20 cellular contexts compared by ENCODE assay signal in the genomic region with DNA sequence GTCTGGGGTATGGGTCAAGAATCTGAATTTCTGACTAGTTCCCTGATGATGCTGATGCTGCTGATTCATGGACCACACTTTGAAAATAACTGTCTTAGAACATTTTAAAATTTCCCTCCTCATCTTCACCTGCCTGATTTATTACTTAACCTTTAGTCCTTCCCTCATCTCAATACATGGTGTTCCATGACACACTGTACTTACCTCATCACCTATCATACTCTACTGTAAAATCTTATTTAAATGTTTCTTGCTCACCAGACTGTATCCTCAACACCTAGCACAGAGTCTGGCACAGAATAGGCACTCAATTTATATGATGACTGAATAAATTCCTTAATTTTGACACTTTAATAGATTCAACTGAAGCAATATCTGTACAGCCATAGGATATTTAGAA.
DNase-seq lines count a peak whose midpoint lies in the region; ATAC-seq, FAIRE-seq and TF ChIP-seq lines count a peak whose summit lies in the region.
"Had no signal": no experiment of that assay in that cellular context is flagged by ENCODE, and none has a peak within 500 bp of the region (broad histone marks: within the 10 kb centered on the region; RNA-seq: fewer than 3 reads in every experiment).

No MANE protein-coding gene starts in this region.

- DNase-seq in activated T-cell treated with anti-CD3 and anti-CD28 coated beads, Interleukin-2, amount 50 U/mL, for 72 hours: no peak
- DNase-seq in activated T-cell treated with anti-CD3 and anti-CD28 coated beads, Interleukin-2, amount 50 U/mL, for 48 hours: no peak
- DNase-seq in Calu3 (no peak), foreskin keratinocyte (no peak), small intestine (no peak)
- DNase-seq: ACHN; BE2C; C1 segment of cervical spinal cord; CD4-positive, CD25-positive, alpha-beta regulatory T cell; CD8-positive, alpha-beta memory T cell; COR-L47 had no signal

- H3K27ac Mint-ChIP-seq in activated T-cell treated with anti-CD3 and anti-CD28 coated beads, Interleukin-2, amount 50 U/mL, for 72 hours: no peak overlapping the region
- H3K27ac Mint-ChIP-seq in Calu3 (ENCODE audit: unreplicated experiment): peak overlapping the region; percentile 3

- H3K9me3 Mint-ChIP-seq in activated T-cell treated with anti-CD3 and anti-CD28 coated beads, Interleukin-2, amount 50 U/mL, for 72 hours: peaks cover 2 to 7% of the 10 kb centered on the region in 2 donors
- H3K9me3 Mint-ChIP-seq in Calu3 (ENCODE audit: low read depth, unreplicated experiment): peaks cover 12% of the 10 kb centered on the region

- H3K4me3 Mint-ChIP-seq in activated T-cell treated with anti-CD3 and anti-CD28 coated beads, Interleukin-2, amount 50 U/mL, for 72 hours: no peak overlapping the region
- H3K4me3 Mint-ChIP-seq in Calu3 (ENCODE audit: low read depth, unreplicated experiment): no peak overlapping the region
- H3K4me3 Mint-ChIP-seq: CD8-positive, alpha-beta memory T cell had no signal

- H3K4me1 ChIP-seq in foreskin keratinocyte (peaks cover 20% of the 10 kb centered on the region), small intestine (ENCODE audit: control insufficient read depth in 2 of 2, insufficient read depth in 1 of 2, low read depth in 1 of 2, low read length in 1 of 2) (no peaks in the 10 kb centered on the region)
- H3K4me1 ChIP-seq: BE2C had no signal

- H3K9me3 ChIP-seq in small intestine (ENCODE audit: control insufficient read depth, low read depth): peaks cover 2% of the 10 kb centered on the region
- H3K9me3 ChIP-seq: BE2C, HAP-1 had no signal

- H3K27me3 ChIP-seq in foreskin keratinocyte (no peaks in the 10 kb centered on the region), small intestine (ENCODE audit: control insufficient read depth in 2 of 2, insufficient read depth in 2 of 2, low read length in 2 of 2) (no peaks in the 10 kb centered on the region)
- H3K27me3 ChIP-seq: BE2C had no signal

- CTCF ChIA-PET in Calu3 (lab: Charles Lee): no interaction called here

- H3K36me3 Mint-ChIP-seq in activated T-cell treated with anti-CD3 and anti-CD28 coated beads, Interleukin-2, amount 50 U/mL, for 72 hours (ENCODE audit: insufficient read depth in 2 of 2): peaks cover 0 to 4% of the 10 kb centered on the region in 2 donors
- H3K36me3 Mint-ChIP-seq in Calu3 (ENCODE audit: insufficient read depth, unreplicated experiment): peaks cover 20% of the 10 kb centered on the region

- no peaks in the 10 kb centered on the region for H3K36me3 ChIP-seq in small intestine (ENCODE audit: control insufficient read depth in 2 of 2, insufficient read depth in 2 of 2, low read length in 2 of 2)
- H3K36me3 ChIP-seq: BE2C, HAP-1 had no signal

- H3K27me3 Mint-ChIP-seq in activated T-cell treated with anti-CD3 and anti-CD28 coated beads, Interleukin-2, amount 50 U/mL, for 72 hours (ENCODE audit: low read depth): no peaks in the 10 kb centered on the region
- no peaks in the 10 kb centered on the region for H3K27me3 Mint-ChIP-seq in Calu3 (ENCODE audit: unreplicated experiment)

- no peak overlapping the region for H3K27ac ChIP-seq in foreskin keratinocyte
- H3K27ac ChIP-seq in small intestine (ENCODE audit: low read depth in 1 of 2, low read length in 1 of 2): no peak overlapping the region
- H3K27ac ChIP-seq: HL-60 had no signal

- H3K4me3 ChIP-seq in small intestine (ENCODE audit: low read depth in 1 of 2, low read length in 2 of 2): no peak overlapping the region
- H3K4me3 ChIP-seq: HAP-1 had no signal

- peak; percentile 11 to 39 for ATAC-seq in activated T-cell treated with anti-CD3 and anti-CD28 coated beads, Interleukin-2, amount 50 U/mL, for 72 hours (replicated peaks in 1 of 2)
- ATAC-seq in foreskin keratinocyte: peak; percentile 41
- ATAC-seq in HG02884 (IDR thresholded peaks at IDR 0.05; ENCODE audit: unreplicated experiment): no peak
- ATAC-seq in HG02642 (IDR thresholded peaks at IDR 0.05; ENCODE audit: poor library complexity, unreplicated experiment): no peak

- intact Hi-C loops in Calu3 (cut with micrococcal nuclease; ENCODE audit: unreplicated experiment): no loop called here

- TF ChIP-seq CTCF in Calu3 (IDR thresholded peaks at IDR 0.05; ENCODE audit: unreplicated experiment): no peak
- TF ChIP-seq CTCF in foreskin keratinocyte (conservative IDR thresholded peaks at IDR 0.05): no peak

- no TSS peak for BruUV-seq in Calu3 (replicated peaks; lab: Mats Ljungman, UMichigan)

- no peak for FAIRE-seq in small intestine (lab: Jason Lieb, UNC)
- FAIRE-seq: D721Med, G401.6, GM12891, GM19239, H1 had no signal

- H3K4me1 Mint-ChIP-seq in activated T-cell treated with anti-CD3 and anti-CD28 coated beads, Interleukin-2, amount 50 U/mL, for 72 hours (ENCODE audit: low read depth): peaks cover 24% of the 10 kb centered on the region
- H3K4me1 Mint-ChIP-seq in Calu3 (ENCODE audit: low read depth, unreplicated experiment): peaks cover 12% of the 10 kb centered on the region

Comparison
In these comparisons a context has a peak if more than half of its experiments do, and no peak if none do; other contexts are left out.
1. ATAC-seq: peak in activated T-cell treated with anti-CD3 and anti-CD28 coated beads, Interleukin-2, amount 50 U/mL, for 72 hours (2 of 2) and foreskin keratinocyte (single experiment); none in HG02884 (single experiment) and HG02642 (single experiment).